In the genomic region with DNA sequence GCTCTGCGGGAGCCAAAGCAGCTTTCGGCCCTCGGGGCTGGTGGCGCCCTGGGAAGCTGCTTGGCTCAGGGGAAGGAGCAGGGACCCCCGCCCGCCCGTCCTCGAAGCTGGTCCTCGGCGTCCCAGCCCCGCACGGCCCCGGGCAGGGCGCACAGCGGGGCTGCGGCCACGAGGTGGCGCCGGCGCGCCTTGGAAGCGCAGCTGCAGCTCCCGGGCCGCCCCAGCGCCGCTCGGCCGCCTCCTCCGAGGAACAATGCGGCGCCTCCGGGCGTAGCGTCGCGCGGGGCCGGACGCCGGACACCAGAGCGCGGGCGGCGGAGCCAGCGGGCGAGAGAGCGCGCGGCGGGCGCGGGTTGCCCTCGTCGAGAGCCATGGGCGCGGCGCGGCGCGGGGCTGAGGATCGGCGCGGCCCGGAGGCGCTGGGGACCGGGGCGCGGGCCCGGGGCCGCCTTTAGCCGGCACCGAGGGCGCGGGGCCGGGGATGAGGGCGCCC, we compare ENCODE assay signal across 8 cellular contexts. TPM values are rescaled to one million over a fixed set of nuclear protein-coding genes. Genes with fewer than 3 reads are reported as not detected.
A peak's percentile ranks its signal among the peaks of the same experiment; 100 is the strongest.
DNase-seq lines count a peak whose midpoint lies in the region; ATAC-seq, FAIRE-seq and TF ChIP-seq lines count a peak whose summit lies in the region.

TSS of gene MGAT5B (plus strand) at position 229 of the 493 bp plus-strand sequence. CDS start 626 bp downstream, outside the sequence.

- H3K4me1 ChIP-seq in MM.1S (ENCODE audit: low read length): peaks cover 23% of the 10 kb centered on the region
- peaks cover 38% of the 10 kb centered on the region for H3K4me1 ChIP-seq in astrocyte (ENCODE audit: insufficient read depth, low read length)
- H3K4me1 ChIP-seq in gastrocnemius medialis: peaks cover 0 to 3% of the 10 kb centered on the region in 2 donors

- CTCF ChIA-PET in BJ (lab: Yijun Ruan, JAX): interaction anchor here (0.5 to 7.1 kb wide), 40 partner anchors 9 to 441 kb away, joined by 3 to 176 read pairs (median 5); partner anchors contain the start of gene MFSD11

- H3K4me1 Mint-ChIP-seq in astrocyte (ENCODE audit: low read depth, unreplicated experiment): peaks cover 34% of the 10 kb centered on the region

- H3F3A ChIP-seq in MM.1S (ENCODE audit: insufficient read depth, low read length): peaks cover 8% of the 10 kb centered on the region

- H4K20me1 ChIP-seq in MM.1S (ENCODE audit: insufficient read depth, low read length) (no peaks in the 10 kb centered on the region), astrocyte (ENCODE audit: insufficient read depth, low read length) (peaks cover 8% of the 10 kb centered on the region)

- H3K27me3 Mint-ChIP-seq in astrocyte (ENCODE audit: low read depth, unreplicated experiment): peaks cover 5% of the 10 kb centered on the region

- in situ Hi-C loops in gastrocnemius medialis (cut with MboI; ENCODE audit: low sequenced_read_pairs in 4 of 4): loop anchor here (5.0 to 25.0 kb wide), 5 partner anchors 184 to 394 kb away; no protein-coding TSS in a partner anchor

- H3K4me3 ChIP-seq in BJ (ENCODE audit: low read depth, low read length) (no peak within 1 kb of the TSS; the same call in 1 of the 2 replicates), MM.1S (ENCODE audit: low read length) (peak within 1 kb of the TSS; percentile 49; the same call in 1 of the 2 replicates), astrocyte (ENCODE audit: insufficient read depth, low read depth, low read length) (peak within 1 kb of the TSS; percentile 49), gastrocnemius medialis (peak within 1 kb of the TSS in 1 of 4 donors; percentile 18)

- H3K9me2 ChIP-seq in MM.1S (replicated peaks; ENCODE audit: insufficient read depth, low read length): no peaks in the 10 kb centered on the region

- H2AFZ ChIP-seq in MM.1S (ENCODE audit: low read length) (0 out of 2 replicates have a peak within 1 kb of the TSS, but pooled peaks have one; percentile 23), astrocyte (ENCODE audit: low read depth, low read length) (peak within 1 kb of the TSS; percentile 63)

- H3K4me3 Mint-ChIP-seq in astrocyte (ENCODE audit: unreplicated experiment): peak within 1 kb of the TSS; percentile 90

- no peak within 1 kb of the TSS for H3K27ac ChIP-seq in MM.1S (ENCODE audit: low read length)
- H3K27ac ChIP-seq in astrocyte (ENCODE audit: low read depth, low read length): peak within 1 kb of the TSS; percentile 48
- H3K27ac ChIP-seq in gastrocnemius medialis: no peak within 1 kb of the TSS

- no peaks in the 10 kb centered on the region for H3K9me3 Mint-ChIP-seq in astrocyte (ENCODE audit: unreplicated experiment)

- intact Hi-C loops in gastrocnemius medialis (cut with DNase I; ENCODE audit: low total_unique reads): loop anchor here (1.0 to 5.0 kb wide), 3 partner anchors 188 to 379 kb away; no protein-coding TSS in a partner anchor

- TF ChIP-seq POLR2A in gastrocnemius medialis (IDR thresholded peaks at IDR 0.05): no peak

- ATAC-seq in GM19455 (IDR thresholded peaks at IDR 0.05; ENCODE audit: unreplicated experiment): peak; percentile 53
- ATAC-seq in gastrocnemius medialis: peak; percentile 91
- ATAC-seq in GM18520 (IDR thresholded peaks at IDR 0.05; ENCODE audit: unreplicated experiment): no peak

- TF ChIP-seq CTCF in BJ (IDR thresholded peaks at IDR 0.05; ENCODE audit: insufficient read depth, low read depth, low read length): peak; percentile 19; the same call in 1 of the 2 replicates
- TF ChIP-seq CTCF in MM.1S (IDR thresholded peaks at IDR 0.05; ENCODE audit: low read length): peak; percentile 57
- peak; percentile 27 for TF ChIP-seq CTCF in astrocyte (IDR thresholded peaks at IDR 0.05; ENCODE audit: insufficient read depth, low read depth, low read length)
- peak; percentile 61 to 96 (median 88) for TF ChIP-seq CTCF in gastrocnemius medialis (IDR thresholded peaks at IDR 0.05 in 4 of 5, conservative IDR thresholded peaks at IDR 0.05 in 1 of 5)

- no peak for FAIRE-seq in astrocyte (lab: Jason Lieb, UNC)

- H3K4me2 ChIP-seq in MM.1S (ENCODE audit: low read depth, low read length) (peak within 1 kb of the TSS; percentile 75), astrocyte (ENCODE audit: low read length) (peak within 1 kb of the TSS; percentile 81)

- 0 out of 2 replicates have a peak within 1 kb of the TSS, but pooled peaks have one; percentile 23 for H3K9ac ChIP-seq in MM.1S (ENCODE audit: low read length)
- peak within 1 kb of the TSS; percentile 60 for H3K9ac ChIP-seq in astrocyte (ENCODE audit: low read length)

- H3K9me3 ChIP-seq in MM.1S (replicated peaks; ENCODE audit: insufficient read depth, low read length): no peaks in the 10 kb centered on the region
- no peaks in the 10 kb centered on the region for H3K9me3 ChIP-seq in astrocyte (ENCODE audit: insufficient read depth, low read depth, low read length)
- no peaks in the 10 kb centered on the region for H3K9me3 ChIP-seq in gastrocnemius medialis

- no peaks in the 10 kb centered on the region for H3K36me3 Mint-ChIP-seq in astrocyte (ENCODE audit: low read depth, unreplicated experiment)

- POLR2A ChIA-PET in BJ (lab: Charles Lee): no interaction called here

- H3K79me2 ChIP-seq in MM.1S (ENCODE audit: low read length) (no peaks in the 10 kb centered on the region), astrocyte (ENCODE audit: insufficient read depth, low read length) (no peaks in the 10 kb centered on the region)

- DNase-seq in BJ (ENCODE audit: low read depth): no peak
- DNase-seq in MM.1S: peak; percentile 87
- peak; percentile 37 for DNase-seq in T-helper 22 cell (ENCODE audit: low read depth)
- DNase-seq in astrocyte (ENCODE audit: low read depth): peak; percentile 63
- peak in 44 of 51 donors; percentile 5 to 84 (median 46) for DNase-seq in hypothalamus (lab: John Stamatoyannopoulos, UW)
- DNase-seq in gastrocnemius medialis: peak; percentile 24 to 41

- H3K27ac Mint-ChIP-seq in astrocyte (ENCODE audit: unreplicated experiment): peak within 1 kb of the TSS; percentile 96

- no peaks in the 10 kb centered on the region for H3K36me3 ChIP-seq in BJ (ENCODE audit: control insufficient read depth, insufficient read depth, low read length)
- H3K36me3 ChIP-seq in MM.1S (replicated peaks; ENCODE audit: insufficient read depth, low read length): no peaks in the 10 kb centered on the region
- H3K36me3 ChIP-seq in astrocyte (ENCODE audit: insufficient read depth, low read length): no peaks in the 10 kb centered on the region
- no peaks in the 10 kb centered on the region for H3K36me3 ChIP-seq in gastrocnemius medialis

- H3K27me3 ChIP-seq in BJ (ENCODE audit: control insufficient read depth, insufficient read depth, low read length) (peaks cover 10% of the 10 kb centered on the region), MM.1S (replicated peaks; ENCODE audit: insufficient read depth, low read length) (peaks cover 8% of the 10 kb centered on the region), astrocyte (ENCODE audit: insufficient read depth, low read length) (no peaks in the 10 kb centered on the region), gastrocnemius medialis (peaks cover 27 to 34% (median 29%) of the 10 kb centered on the region in 3 donors)

RNA-seq across cellular contexts. Expression of gene MGAT5B, which starts in this region (rescaled TPM):
- 0.23 and 0.58 TPM in 2 replicates for polyA plus RNA-seq in BJ (2011; rRNA removed)
- 0.26 and 0.28 TPM in 2 replicates for polyA minus RNA-seq in BJ (2011; rRNA and poly(A)+ RNA removed)
- total RNA-seq in astrocyte (5.1 and 6.3 TPM in 2 replicates), gastrocnemius medialis (not detected)

Comparison
In these comparisons a context has a peak if more than half of its experiments do, and no peak if none do; other contexts are left out.
1. Peak in DNase-seq and ATAC-seq in gastrocnemius medialis; RNA of the gene not detected or under 1 TPM.
2. CTCF ChIP-seq: peak in every context shown above with its lines; median percentile 88 in gastrocnemius medialis; 57 in MM.1S; 27 in astrocyte; 19 in BJ.